Comparison of ENCODE assay signal across 33 cellular contexts in the genomic region with DNA sequence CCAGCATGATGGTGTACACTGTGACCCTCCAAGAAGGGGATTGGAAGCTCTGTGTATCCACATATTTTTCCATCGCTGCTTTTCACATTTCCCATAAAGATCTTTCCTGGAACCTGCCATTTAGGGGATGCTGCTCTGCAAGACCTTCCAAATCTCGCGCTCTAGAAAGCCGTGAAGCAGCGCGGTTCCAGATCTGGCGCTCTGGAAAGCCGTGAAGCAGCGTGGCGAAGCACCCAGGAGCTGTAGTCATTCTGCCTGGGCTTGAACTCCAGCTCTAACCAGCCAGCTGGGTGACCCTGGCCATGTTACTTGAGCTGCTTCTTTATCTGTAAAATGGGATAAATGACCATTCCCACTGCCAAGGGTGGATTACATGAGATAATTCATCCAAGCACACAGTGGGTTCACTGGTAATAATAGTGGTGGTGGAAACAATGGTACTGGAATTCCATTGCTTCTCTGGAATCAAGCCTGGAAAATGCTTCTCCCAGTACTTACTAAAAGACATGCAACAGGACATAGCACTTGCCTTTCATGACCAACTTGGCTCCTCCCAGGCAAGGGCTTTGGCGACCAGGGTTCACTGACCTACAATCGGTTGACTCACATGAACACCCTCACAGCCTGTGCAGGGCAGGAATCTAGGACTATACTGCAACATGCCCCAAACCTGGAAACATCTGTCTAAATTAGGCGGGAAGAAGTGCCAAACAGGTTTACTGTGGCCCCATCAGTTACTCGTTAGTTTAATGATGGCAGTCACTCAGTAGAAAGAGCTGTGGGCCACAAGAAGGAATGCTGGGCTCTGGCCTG.
A peak's percentile ranks its signal among the peaks of the same experiment; 100 is the strongest.
DNase-seq lines count a peak whose midpoint lies in the region; ATAC-seq and TF ChIP-seq lines count a peak whose summit lies in the region.
"Had no signal": no experiment of that assay in that cellular context is flagged by ENCODE, and none has a peak within 500 bp of the region (broad histone marks: within the 10 kb centered on the region; RNA-seq: fewer than 3 reads in every experiment).

No MANE protein-coding gene starts in this region.

- peak overlapping the region in 2 of 3 donors; percentile 26 to 32 for H3K27ac Mint-ChIP-seq in CD4-positive, CD25-positive, alpha-beta regulatory T cell
- H3K27ac Mint-ChIP-seq: activated CD4-positive, alpha-beta memory T cell treated with anti-CD3 and anti-CD28 coated beads for 36 hours; activated naive CD8-positive, alpha-beta T cell treated with anti-CD3 and anti-CD28 coated beads for 36 hours; effector memory CD8-positive, alpha-beta T cell; naive thymus-derived CD4-positive, alpha-beta T cell; progenitor cell of endocrine pancreas; T-helper 1 cell treated with Interleukin-12 subunit alpha and Interleukin-12 subunit beta and Interleukin-4 antibody, amounts not matched to agents 30 μg/mL and 1 μg/mL, for 36 hours had no signal

- no peak for TF ChIP-seq CTCF in GM20000 (IDR thresholded peaks at IDR 0.05; ENCODE audit: extremely low read depth, missing control alignments)

- peak overlapping the region in 1 of 2 experiments; percentile 24 for H3K4ac ChIP-seq in mesenchymal stem cell (ENCODE audit: low read depth in 1 of 2, low read length in 2 of 2)

- no peak for DNase-seq in CD4-positive, CD25-positive, alpha-beta regulatory T cell
- DNase-seq in LHCN-M2 (ENCODE audit: low read depth) (peak; percentile 31), mesenchymal stem cell (peak; percentile 25), H4 (ENCODE audit: low spot score) (no peak), cerebellum (ENCODE audit: low spot score) (no peak), GM20000 (ENCODE audit: low spot score) (no peak), DMS 273 treated with DMSO at 0.1 percent for 48 hours (lab: John Stamatoyannopoulos, UW) (no peak)
- DNase-seq: activated CD4-positive, alpha-beta memory T cell treated with anti-CD3 and anti-CD28 coated beads for 36 hours; activated CD4-positive, alpha-beta T cell treated with anti-CD3 and anti-CD28 coated beads for 1 hour; activated naive CD8-positive, alpha-beta T cell treated with anti-CD3 and anti-CD28 coated beads for 36 hours; aorta; cortex of kidney; effector memory CD8-positive, alpha-beta T cell; erythroblast; H7; islet precursor cell; Karpas-422; MV-4-11; naive thymus-derived CD4-positive, alpha-beta T cell; NCI-H146; NCI-H345; NCI-H69; PC-9; Right ventricle myocardium superior; stimulated activated CD4-positive, alpha-beta T cell treated with anti-CD3 and anti-CD28 coated beads, Interleukin-15, amount 100 ng/mL, for 24 hours; stimulated activated CD4-positive, alpha-beta T cell treated with anti-CD3 and anti-CD28 coated beads, Interleukin-4, amount 100 ng/mL, for 4 hours; upper lobe of right lung had no signal

- H2AFZ ChIP-seq in mesenchymal stem cell (ENCODE audit: low read depth, low read length) = no peak overlapping the region
- H2AFZ ChIP-seq: PC-9 had no signal

- H3K4me3 Mint-ChIP-seq in CD4-positive, CD25-positive, alpha-beta regulatory T cell = no peak overlapping the region
- H3K4me3 Mint-ChIP-seq: activated CD4-positive, alpha-beta memory T cell treated with anti-CD3 and anti-CD28 coated beads for 36 hours; activated naive CD8-positive, alpha-beta T cell treated with anti-CD3 and anti-CD28 coated beads for 36 hours; effector memory CD8-positive, alpha-beta T cell; T-helper 1 cell treated with Interleukin-12 subunit alpha and Interleukin-12 subunit beta and Interleukin-4 antibody, amounts not matched to agents 30 μg/mL and 1 μg/mL, for 36 hours had no signal

- H3K9ac ChIP-seq in mesenchymal stem cell (ENCODE audit: low read length) = no peak overlapping the region

- no peaks in the 10 kb centered on the region for H3K9me3 Mint-ChIP-seq in CD4-positive, CD25-positive, alpha-beta regulatory T cell
- H3K9me3 Mint-ChIP-seq: activated CD4-positive, alpha-beta memory T cell treated with anti-CD3 and anti-CD28 coated beads for 36 hours; activated naive CD8-positive, alpha-beta T cell treated with anti-CD3 and anti-CD28 coated beads for 36 hours; effector memory CD8-positive, alpha-beta T cell; naive thymus-derived CD4-positive, alpha-beta T cell; T-helper 1 cell treated with Interleukin-12 subunit alpha and Interleukin-12 subunit beta and Interleukin-4 antibody, amounts not matched to agents 30 μg/mL and 1 μg/mL, for 36 hours had no signal

- H4K8ac ChIP-seq in mesenchymal stem cell (ENCODE audit: low read length) = no peak overlapping the region

- H3K27ac ChIP-seq in CD4-positive, CD25-positive, alpha-beta regulatory T cell (ENCODE audit: insufficient read depth, low read length, poor library complexity, severe bottlenecking) = no peak overlapping the region
- no peak overlapping the region for H3K27ac ChIP-seq in mesenchymal stem cell (ENCODE audit: low read length, poor library complexity, severe bottlenecking)
- H3K27ac ChIP-seq: A549, heart left ventricle, PC-9, upper lobe of right lung had no signal

- H2BK120ac ChIP-seq in mesenchymal stem cell (ENCODE audit: low read depth, low read length) = no peak overlapping the region

- no peak overlapping the region for H3K4me3 ChIP-seq in CD4-positive, CD25-positive, alpha-beta regulatory T cell (ENCODE audit: low read depth, low read length)
- no peak overlapping the region for H3K4me3 ChIP-seq in mesenchymal stem cell (ENCODE audit: insufficient read depth in 1 of 2, low read depth in 1 of 2, low read length in 2 of 2)
- H3K4me3 ChIP-seq: A549, heart left ventricle, PC-9, upper lobe of right lung had no signal

- peaks cover 28% of the 10 kb centered on the region for H3K79me1 ChIP-seq in mesenchymal stem cell (replicated peaks; ENCODE audit: low read length, poor library complexity, severe bottlenecking)

- H2BK12ac ChIP-seq in mesenchymal stem cell (ENCODE audit: low read length in 2 of 2) = peak overlapping the region in 1 of 2 experiments; percentile 57

- no peak overlapping the region for H2BK5ac ChIP-seq in mesenchymal stem cell (ENCODE audit: low read depth, low read length, poor library complexity, severe bottlenecking)

- no peaks in the 10 kb centered on the region for H3K36me3 ChIP-seq in CD4-positive, CD25-positive, alpha-beta regulatory T cell (ENCODE audit: control insufficient read depth, insufficient read depth, low read length)
- H3K36me3 ChIP-seq in mesenchymal stem cell (ENCODE audit: control insufficient read depth in 1 of 2, insufficient read depth in 2 of 2, low read depth in 1 of 2, low read length in 2 of 2) = peaks cover 0 to 8% of the 10 kb centered on the region in 2 experiments
- H3K36me3 ChIP-seq: heart left ventricle, upper lobe of right lung had no signal

- no peaks in the 10 kb centered on the region for H3K27me3 ChIP-seq in CD4-positive, CD25-positive, alpha-beta regulatory T cell (ENCODE audit: control insufficient read depth, insufficient read depth, low read length)
- H3K27me3 ChIP-seq in mesenchymal stem cell (ENCODE audit: control insufficient read depth in 1 of 2, insufficient read depth in 1 of 2, low read length in 2 of 2) = no peaks in the 10 kb centered on the region
- H3K27me3 ChIP-seq: heart left ventricle, upper lobe of right lung had no signal

- no peaks in the 10 kb centered on the region for H3K4me1 ChIP-seq in CD4-positive, CD25-positive, alpha-beta regulatory T cell (ENCODE audit: control insufficient read depth, insufficient read depth, low read length, poor library complexity, severe bottlenecking)
- H3K4me1 ChIP-seq in mesenchymal stem cell (ENCODE audit: control insufficient read depth, insufficient read depth, low read depth, low read length) = peaks cover 24% of the 10 kb centered on the region

- no peak overlapping the region for H3K23ac ChIP-seq in mesenchymal stem cell (ENCODE audit: low read length in 2 of 2)

- WGBS in mesenchymal stem cell = 95% methylated on average over 14 of the region's 14 CpGs

- H3K18ac ChIP-seq in mesenchymal stem cell (ENCODE audit: low read depth in 1 of 2, low read length in 2 of 2) = peak overlapping the region; percentile 3 to 70

- peak overlapping the region; percentile 71 for H2AK5ac ChIP-seq in mesenchymal stem cell (ENCODE audit: low read length, severe bottlenecking)

- no peak overlapping the region for H3K14ac ChIP-seq in mesenchymal stem cell (ENCODE audit: low read length in 2 of 2)

- no peaks in the 10 kb centered on the region for H3K27me3 Mint-ChIP-seq in CD4-positive, CD25-positive, alpha-beta regulatory T cell
- H3K27me3 Mint-ChIP-seq: activated CD4-positive, alpha-beta memory T cell treated with anti-CD3 and anti-CD28 coated beads for 36 hours; activated naive CD8-positive, alpha-beta T cell treated with anti-CD3 and anti-CD28 coated beads for 36 hours; effector memory CD8-positive, alpha-beta T cell; naive thymus-derived CD4-positive, alpha-beta T cell; progenitor cell of endocrine pancreas had no signal

- no peaks in the 10 kb centered on the region for H3K9me3 ChIP-seq in CD4-positive, CD25-positive, alpha-beta regulatory T cell (ENCODE audit: control insufficient read depth in 2 of 2, low read length in 2 of 2)
- H3K9me3 ChIP-seq in mesenchymal stem cell (ENCODE audit: control insufficient read depth, low read length) = no peaks in the 10 kb centered on the region
- H3K9me3 ChIP-seq: A549, heart left ventricle, upper lobe of right lung had no signal

- no peak for ATAC-seq in CD4-positive, CD25-positive, alpha-beta regulatory T cell (ENCODE audit: low read depth in 2 of 2)
- ATAC-seq in esophagus mucosa = peak; percentile 54
- ATAC-seq: A549; effector memory CD8-positive, alpha-beta T cell; heart left ventricle; naive thymus-derived CD4-positive, alpha-beta T cell; SK-N-SH treated with all-trans-retinoic acid at 6 μM for 48 hours; upper lobe of right lung had no signal

- H3K4me2 ChIP-seq in mesenchymal stem cell (ENCODE audit: low read length, poor library complexity, severe bottlenecking) = no peak overlapping the region
- H3K4me2 ChIP-seq: A549, PC-9 had no signal

- H3K4me1 Mint-ChIP-seq in CD4-positive, CD25-positive, alpha-beta regulatory T cell = peaks cover 5 to 23% (median 9%) of the 10 kb centered on the region in 4 donors

- H3K36me3 Mint-ChIP-seq in CD4-positive, CD25-positive, alpha-beta regulatory T cell = no peaks in the 10 kb centered on the region

- no peak overlapping the region for H4K91ac ChIP-seq in mesenchymal stem cell (ENCODE audit: low read length)

- H2BK15ac ChIP-seq in mesenchymal stem cell (ENCODE audit: low read depth, poor library complexity, severe bottlenecking) = no peak overlapping the region

Comparison
In these comparisons a context has a peak if more than half of its experiments do, and no peak if none do; other contexts are left out.
1. DNase-seq: peak in LHCN-M2 (single experiment) and mesenchymal stem cell (single experiment); none in CD4-positive, CD25-positive, alpha-beta regulatory T cell (0 of 3), H4 (single experiment), cerebellum (single experiment), GM20000 (single experiment) and DMS 273 treated with DMSO at 0.1 percent for 48 hours (single experiment).